8 cellular contexts compared by ENCODE assay signal in genomic region chr1:6603851-6604558, GRCh38. TPM values are rescaled to one million over a fixed set of nuclear protein-coding genes. Genes with fewer than 3 reads are reported as not detected.
DNase-seq lines count a peak whose midpoint lies in the region; ATAC-seq and TF ChIP-seq lines count a peak whose summit lies in the region.

No MANE protein-coding gene starts in this region.

- H3K4me1 ChIP-seq in RWPE2 (ENCODE audit: insufficient read depth, poor library complexity, severe bottlenecking) (peaks cover 23% of the 10 kb centered on the region), lung (ENCODE audit: control insufficient read depth in 2 of 2, insufficient read depth in 2 of 2, low read length in 2 of 2) (peaks cover 3 to 15% of the 10 kb centered on the region in 2 donors), suprapubic skin (peaks cover 35% of the 10 kb centered on the region)

- TF ChIP-seq CTCF in RWPE2 (IDR thresholded peaks at IDR 0.05; ENCODE audit: poor library complexity, severe bottlenecking) (no peak), lung (IDR thresholded peaks at IDR 0.05; ENCODE audit: control extremely low read depth, extremely low read depth) (no peak), suprapubic skin (IDR thresholded peaks at IDR 0.05) (peak in 1 of 2 donors; percentile 6)

- DNase-seq in G401 (ENCODE audit: low spot score): peak; percentile 49
- DNase-seq in RWPE2 (ENCODE audit: low spot score): no peak
- peak; percentile 76 for DNase-seq in ecto neural progenitor cell (ENCODE audit: low spot score)
- DNase-seq in lung (ENCODE audit: low spot score): peak; percentile 74
- peak; percentile 88 to 89 for DNase-seq in suprapubic skin (ENCODE audit: low spot score in 2 of 2)
- DNase-seq in GOT3 (lab: John Stamatoyannopoulos, UW): no peak
- no peak for DNase-seq in DMS79 (lab: John Stamatoyannopoulos, UW)

- H3K36me3 ChIP-seq in RWPE2 (ENCODE audit: low read depth): peaks cover 8% of the 10 kb centered on the region
- H3K36me3 ChIP-seq in lung (ENCODE audit: control insufficient read depth in 2 of 2, insufficient read depth in 2 of 2, low read length in 2 of 2): peaks cover 0 to 1% of the 10 kb centered on the region in 2 donors
- H3K36me3 ChIP-seq in suprapubic skin: peaks cover 2% of the 10 kb centered on the region

- H3K9me3 ChIP-seq in RWPE2 (ENCODE audit: severe bottlenecking) (no peaks in the 10 kb centered on the region), lung (ENCODE audit: control insufficient read depth in 2 of 2, insufficient read depth in 1 of 2, low read length in 1 of 2) (no peaks in the 10 kb centered on the region), suprapubic skin (no peaks in the 10 kb centered on the region)

- no peaks in the 10 kb centered on the region for H3K27me3 ChIP-seq in RWPE2 (ENCODE audit: insufficient read depth, poor library complexity, severe bottlenecking)
- no peaks in the 10 kb centered on the region for H3K27me3 ChIP-seq in lung (ENCODE audit: control insufficient read depth, insufficient read depth)
- H3K27me3 ChIP-seq in suprapubic skin: no peaks in the 10 kb centered on the region

- no peak for TF ChIP-seq EP300 in suprapubic skin (IDR thresholded peaks at IDR 0.05)

- H3K4me3 ChIP-seq in RWPE2 (ENCODE audit: severe bottlenecking) (peak overlapping the region; percentile 52), lung (no peak overlapping the region), suprapubic skin (peak overlapping the region; percentile 98)

- in situ Hi-C loops in G401 (cut with HindIII; ENCODE audit: low sequenced_read_pairs): no loop called here

- WGBS in lung, 2 donors: 24 to 40% methylated on average over 19 of the region's 19 CpGs
- WGBS in suprapubic skin: 10% methylated on average over 19 of the region's 19 CpGs

- TF ChIP-seq POLR2A in suprapubic skin (IDR thresholded peaks at IDR 0.05) (no peak), GM18505 (IDR thresholded peaks at IDR 0.05; ENCODE audit: borderline replicate concordance, extremely low read depth, insufficient read depth, insufficient read length) (no peak)

- ATAC-seq in RWPE2 (ENCODE audit: low read depth) (no peak), lung (ENCODE audit: insufficient read depth, low FRiP score) (no peak), GM18505 (IDR thresholded peaks at IDR 0.05; ENCODE audit: unreplicated experiment) (no peak)

- H3K27ac ChIP-seq in RWPE2 (ENCODE audit: poor library complexity, severe bottlenecking): peak overlapping the region; percentile 85
- peak overlapping the region; percentile 96 to 100 for H3K27ac ChIP-seq in lung (ENCODE audit: low read depth in 1 of 2, low read length in 1 of 2)
- H3K27ac ChIP-seq in suprapubic skin: peak overlapping the region; percentile 99

RNA-seq across cellular contexts. Expression of gene KLHL21, which starts 1.3 kb away (rescaled TPM):
- 39.6 and 44.3 TPM in 2 replicates for total RNA-seq in G401 (2014; rRNA removed; shearing (Covaris generic))
- total RNA-seq in lung (10 to 100 TPM; 16.0 to 31.3 TPM), suprapubic skin (100 to 1,000 TPM; 105 to 125 (median 118) TPM)
- polyA plus RNA-seq in lung: 10 to 100 TPM in 1 of 2 donors, 1 to 10 TPM in 1; 9.2 to 23.3 TPM

RNA-seq across cellular contexts. Expression of gene PHF13, which starts 9.5 kb away (rescaled TPM):
- total RNA-seq in G401 (2014; rRNA removed; shearing (Covaris generic)): 23.0 and 34.2 TPM in 2 replicates
- total RNA-seq in lung (10 to 100 TPM in 1 of 2 donors, 1 to 10 TPM in 1; 8.9 to 20.6 TPM), suprapubic skin (10 to 100 TPM; 12.6 to 21.7 (median 17.0) TPM)
- 1 to 10 TPM; 5.4 to 5.6 TPM for polyA plus RNA-seq in lung

RNA-seq across cellular contexts. Expression of gene THAP3, which starts 20.7 kb away (rescaled TPM):
- total RNA-seq in G401 (2014; rRNA removed; shearing (Covaris generic)): 41.9 and 44.5 TPM in 2 replicates
- total RNA-seq in lung: 10 to 100 TPM; 12.6 to 26.5 TPM
- polyA plus RNA-seq in lung: 10 to 100 TPM; 17.8 to 23.8 TPM
- 10 to 100 TPM; 13.2 to 31.8 (median 24.8) TPM for total RNA-seq in suprapubic skin

RNA-seq across cellular contexts. Expression of gene ZBTB48, which starts 24.2 kb away (rescaled TPM):
- total RNA-seq in G401 (2014; rRNA removed; shearing (Covaris generic)): 24.1 and 27.7 TPM in 2 replicates
- total RNA-seq in lung (10 to 100 TPM; 21.6 to 41.3 TPM), suprapubic skin (10 to 100 TPM; 17.8 to 26.7 (median 21.6) TPM)
- 10 to 100 TPM; 33.0 to 35.5 TPM for polyA plus RNA-seq in lung

RNA-seq across cellular contexts. Expression of gene TAS1R1, which starts 48.9 kb away (rescaled TPM):
- not detected in 2 replicates for total RNA-seq in G401 (2014; rRNA removed; shearing (Covaris generic))
- total RNA-seq in lung: under 1 TPM; 0.21 to 0.51 TPM
- under 1 TPM; 0.02 to 0.08 TPM for polyA plus RNA-seq in lung
- under 1 TPM in 2 of 4 donors, not detected in 2; 0.40 to 0.45 TPM for total RNA-seq in suprapubic skin

Comparison
In these comparisons a context has a peak if more than half of its experiments do, and no peak if none do; other contexts are left out.
1. DNase-seq: peak in G401 (single experiment), ecto neural progenitor cell (single experiment), lung (single experiment) and suprapubic skin (2 of 2); none in RWPE2 (single experiment), GOT3 (single experiment) and DMS79 (single experiment).
2. Peak in every context shown above with its lines, with median percentiles within 50 percentile points of each other: H3K27ac ChIP-seq.